In the genomic region with DNA sequence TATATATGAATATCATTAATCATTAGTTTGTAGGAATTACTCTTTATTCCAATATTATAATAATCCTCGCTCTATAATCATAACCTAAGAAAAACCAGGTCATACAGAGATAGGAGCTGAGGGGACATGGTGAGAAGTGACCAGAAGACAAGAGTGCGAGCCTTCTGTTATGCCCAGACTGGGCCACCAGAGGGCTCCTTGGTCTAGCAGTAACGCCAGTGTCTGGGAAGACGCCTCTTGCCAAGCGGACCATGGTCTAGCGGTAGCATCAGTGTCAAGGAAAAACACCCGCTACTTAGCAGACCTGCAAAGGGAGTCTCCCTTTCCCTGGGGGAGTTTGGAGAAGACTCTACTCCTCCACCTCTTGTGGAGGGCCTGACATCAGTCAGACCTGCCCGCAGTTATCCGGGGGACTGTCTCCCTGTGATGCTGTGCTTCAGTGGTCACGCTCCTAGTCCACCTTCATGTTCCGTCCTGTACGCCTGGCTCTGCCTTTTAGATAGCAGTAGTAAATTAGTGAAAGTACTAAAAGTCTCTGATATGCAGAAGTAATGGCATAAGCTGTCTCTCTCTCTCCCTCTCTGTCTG, we compare ENCODE assay signal across 8 cellular contexts. TPM values are rescaled to one million over a fixed set of nuclear protein-coding genes. Genes with fewer than 3 reads are reported as not detected.
DNase-seq lines count a peak whose midpoint lies in the region; ATAC-seq and TF ChIP-seq lines count a peak whose summit lies in the region.
"Not testable (repeated sequence)": the region's sequence is repeated elsewhere in the genome, so short reads cannot be mapped to it uniquely, and the experiment has no call there.

No MANE protein-coding gene starts in this region.

- not testable (repeated sequence) for H3K4me3 ChIP-seq in CD4-positive, alpha-beta memory T cell (ENCODE audit: low read length in 2 of 2); body of pancreas

- H3K4me1 Mint-ChIP-seq in CD4-positive, alpha-beta memory T cell: peaks cover 5 to 25% (median 7%) of the 10 kb centered on the region in 4 donors
- not testable (repeated sequence) for H3K4me1 Mint-ChIP-seq in HFFc6 (ENCODE audit: low read depth); nephron
- H3K4me1 Mint-ChIP-seq in glutamatergic neuron (ENCODE audit: low read depth, unreplicated experiment): peaks cover 11% of the 10 kb centered on the region

- H3K27me3 ChIP-seq in CD4-positive, alpha-beta memory T cell (ENCODE audit: insufficient read depth, low read length); body of pancreas: not testable (repeated sequence)

- H3K27me3 Mint-ChIP-seq in CD4-positive, alpha-beta memory T cell; HFFc6 (ENCODE audit: insufficient read depth); glutamatergic neuron (ENCODE audit: unreplicated experiment); nephron (ENCODE audit: low read depth): not testable (repeated sequence)

- not testable (repeated sequence) for TF ChIP-seq POLR2A in body of pancreas (IDR thresholded peaks at IDR 0.05)

- peak overlapping the region in 1 of 7 donors; percentile 84 for H3K27ac Mint-ChIP-seq in CD4-positive, alpha-beta memory T cell
- not testable (repeated sequence) for H3K27ac Mint-ChIP-seq in HFFc6, nephron
- peak overlapping the region; percentile 46 for H3K27ac Mint-ChIP-seq in glutamatergic neuron (ENCODE audit: unreplicated experiment)

- peaks cover 43% of the 10 kb centered on the region for H3K36me3 ChIP-seq in CD4-positive, alpha-beta memory T cell (ENCODE audit: insufficient read depth, low read length)
- H3K36me3 ChIP-seq in body of pancreas (replicated peaks in 1 of 2; ENCODE audit: insufficient read depth in 1 of 2, low read depth in 2 of 2): peaks cover 0 to 19% of the 10 kb centered on the region in 2 donors

- H3K9me3 Mint-ChIP-seq in CD4-positive, alpha-beta memory T cell; HFFc6; glutamatergic neuron (ENCODE audit: unreplicated experiment); nephron: not testable (repeated sequence)

- DNase-seq in CD4-positive, alpha-beta memory T cell: peak in 3 of 5 donors; percentile 22 to 32 (median 23)
- peak; percentile 47 for DNase-seq in HFFc6
- peak; percentile 56 for DNase-seq in NCI-H82 (lab: John Stamatoyannopoulos, UW)
- DNase-seq in activated CD4-positive, alpha-beta T cell treated with anti-CD3 and anti-CD28 coated beads for 4 hours: peak; percentile 29 to 31
- peak; percentile 73 to 85 (median 76) for DNase-seq in body of pancreas
- DNase-seq in glutamatergic neuron: peak; percentile 84
- DNase-seq in stimulated activated naive CD4-positive, alpha-beta T cell (lab: John Stamatoyannopoulos, UW): peak in 4 of 6 experiments; percentile 10 to 36 (median 22)

- CTCF ChIA-PET in CD4-positive, alpha-beta memory T cell (lab: Charles Lee; ENCODE audit: partially characterized antibody): interaction anchor here (1.0 to 1.8 kb wide), 8 partner anchors 8 to 145 kb away, joined by 3 to 8 read pairs (median 4); partner anchors contain the start of gene GTF3C5

- not testable (repeated sequence) for H3K27ac ChIP-seq in CD4-positive, alpha-beta memory T cell (ENCODE audit: low read depth, low read length); body of pancreas

- peaks cover 20 to 47% of the 10 kb centered on the region in 2 donors for H3K36me3 Mint-ChIP-seq in CD4-positive, alpha-beta memory T cell
- peaks cover 10% of the 10 kb centered on the region for H3K36me3 Mint-ChIP-seq in HFFc6 (ENCODE audit: low read depth)
- not testable (repeated sequence) for H3K36me3 Mint-ChIP-seq in glutamatergic neuron (ENCODE audit: unreplicated experiment)
- H3K36me3 Mint-ChIP-seq in nephron (ENCODE audit: low read depth): peaks cover 72% of the 10 kb centered on the region

- not testable (repeated sequence) for H3K4me3 Mint-ChIP-seq in CD4-positive, alpha-beta memory T cell; HFFc6; glutamatergic neuron (ENCODE audit: unreplicated experiment); nephron

- POLR2A ChIA-PET in CD4-positive, alpha-beta memory T cell (lab: Charles Lee; ENCODE audit: partially characterized antibody): interaction anchor here (2.6 kb wide), 1 partner anchor 10 kb away, joined by 12 read pairs; the partner anchor contains the start of gene GTF3C5

- H3K4me1 ChIP-seq in CD4-positive, alpha-beta memory T cell (ENCODE audit: insufficient read depth, low read length); body of pancreas: not testable (repeated sequence)

- ATAC-seq in body of pancreas: not testable (repeated sequence)

- peak; percentile 84 for TF ChIP-seq CTCF in HFFc6 (IDR thresholded peaks at IDR 0.05)
- peak; percentile 26 to 67 (median 54) for TF ChIP-seq CTCF in body of pancreas (IDR thresholded peaks at IDR 0.05)
- TF ChIP-seq CTCF in glutamatergic neuron (IDR thresholded peaks at IDR 0.05; ENCODE audit: partially characterized antibody, unreplicated experiment): peak; percentile 76
- TF ChIP-seq CTCF in nephron (IDR thresholded peaks at IDR 0.05; ENCODE audit: unreplicated experiment in 3 of 3): peak; percentile 37 to 55 (median 50)

- intact Hi-C loops in CD4-positive, alpha-beta memory T cell (cut with micrococcal nuclease): not testable (repeated sequence)
- intact Hi-C loops in body of pancreas (cut with DNase I): loop anchor here (5.0 kb wide), 1 partner anchor 106 kb away; no protein-coding TSS in a partner anchor

- H3K9me3 ChIP-seq in CD4-positive, alpha-beta memory T cell (ENCODE audit: control insufficient read depth in 1 of 2, low read length in 2 of 2); body of pancreas: not testable (repeated sequence)

- WGBS in body of pancreas, 2 donors: 64 to 72% methylated on average over 11 to 12 of the region's 12 CpGs

RNA-seq across cellular contexts. Expression of gene GTF3C5, which starts 10.2 kb away (rescaled TPM):
- total RNA-seq in CD4-positive, alpha-beta memory T cell: 10 to 100 TPM; 71.3 to 71.5 TPM
- polyA plus RNA-seq in CD4-positive, alpha-beta memory T cell: 10 to 100 TPM; 33.5 to 34.0 TPM
- 10 to 100 TPM; 34.5 to 40.2 (median 38.4) TPM for total RNA-seq in HFFc6 (2021; fragmentation: NEBNext Ultra II Directional; extraction: Animal tissue kit (Norgen Biotek cat#: 25700))
- 10 to 100 TPM; 43.1 to 57.7 TPM for total RNA-seq in body of pancreas
- 95.2 TPM for total RNA-seq in glutamatergic neuron (ENCODE audit: unreplicated experiment)

RNA-seq across cellular contexts. Expression of gene CEL, which starts 20.8 kb away (rescaled TPM):
- 1 to 10 TPM; 1.2 to 1.6 TPM for total RNA-seq in CD4-positive, alpha-beta memory T cell
- polyA plus RNA-seq in CD4-positive, alpha-beta memory T cell: under 1 TPM in 1 of 2 donors, not detected in 1; 0.15 TPM
- total RNA-seq in HFFc6 (2021; fragmentation: NEBNext Ultra II Directional; extraction: Animal tissue kit (Norgen Biotek cat#: 25700)): under 1 TPM; 0.25 to 0.60 (median 0.43) TPM
- 1,000 to 10,000 TPM; 8,438 to 9,209 TPM for total RNA-seq in body of pancreas
- 3.8 TPM for total RNA-seq in glutamatergic neuron (ENCODE audit: unreplicated experiment)

Comparison
In these comparisons a context has a peak if more than half of its experiments do, and no peak if none do; other contexts are left out.
1. DNase-seq: peak in every context shown above with its lines; median percentile 84 in glutamatergic neuron; 76 in body of pancreas; 56 in NCI-H82; 47 in HFFc6; 30 in activated CD4-positive, alpha-beta T cell treated with anti-CD3 and anti-CD28 coated beads for 4 hours; 23 in CD4-positive, alpha-beta memory T cell; 22 in stimulated activated naive CD4-positive, alpha-beta T cell.
2. RNA of gene CEL, which starts 20.8 kb away (total RNA-seq): 8,438 to 9,209 TPM in body of pancreas; 3.8 TPM in glutamatergic neuron (single experiment), 1.2 to 1.6 TPM in CD4-positive, alpha-beta memory T cell and 0.25 to 0.60 TPM in HFFc6; every median in the first group is over 1,000 times any median in the second.
3. Peak in every context shown above with its lines, with median percentiles within 50 percentile points of each other: CTCF ChIP-seq.